14 cellular contexts compared by ENCODE assay signal in genomic region chr12:89450922-89451321, GRCh38.
DNase-seq lines count a peak whose midpoint lies in the region; ATAC-seq and TF ChIP-seq lines count a peak whose summit lies in the region.
"Had no signal": no experiment of that assay in that cellular context is flagged by ENCODE, and none has a peak within 500 bp of the region (broad histone marks: within the 10 kb centered on the region; RNA-seq: fewer than 3 reads in every experiment).

No MANE protein-coding gene starts in this region.

- H3K4me1 Mint-ChIP-seq in endodermal cell (peaks cover 42% of the 10 kb centered on the region), immature natural killer cell (peaks cover 29 to 36% of the 10 kb centered on the region in 2 donors)

- no peaks in the 10 kb centered on the region for H3K9me3 ChIP-seq in HUES6 (ENCODE audit: control insufficient read depth, insufficient read depth, low read depth, low read length)
- no peaks in the 10 kb centered on the region for H3K9me3 ChIP-seq in endodermal cell (ENCODE audit: control insufficient read depth, low read length)
- no peaks in the 10 kb centered on the region for H3K9me3 ChIP-seq in muscle layer of duodenum (ENCODE audit: control insufficient read depth in 1 of 2, low read length in 2 of 2)
- H3K9me3 ChIP-seq: BLaER1 had no signal

- H3K36me3 ChIP-seq in HUES6 (ENCODE audit: control insufficient read depth, insufficient read depth, low read length) (no peaks in the 10 kb centered on the region), endodermal cell (ENCODE audit: control insufficient read depth, insufficient read depth, low read length) (no peaks in the 10 kb centered on the region), muscle layer of duodenum (ENCODE audit: control insufficient read depth in 1 of 2, insufficient read depth in 2 of 2, low read length in 2 of 2) (no peaks in the 10 kb centered on the region)

- H3K9ac ChIP-seq in HUES6 (ENCODE audit: low read length) = peak overlapping the region; percentile 58
- H3K9ac ChIP-seq in endodermal cell (ENCODE audit: extremely low read depth, low read length, poor library complexity, severe bottlenecking) = peak overlapping the region; percentile 34
- H3K9ac ChIP-seq: BLaER1 had no signal

- in situ Hi-C loops in ACHN (cut with HindIII; ENCODE audit: low pct_ligation_motif_present, low pct_unique_long_range_greater_than_20kb, low sequenced_read_pairs) = loop anchor here (25.0 kb wide), 1 partner anchor 414 kb away; no protein-coding TSS in a partner anchor

- H3K27ac ChIP-seq in HUES6 (ENCODE audit: low read depth, low read length) (peak overlapping the region; percentile 76; the same call in 1 of the 2 replicates), endodermal cell (ENCODE audit: low read depth, low read length) (peak overlapping the region; percentile 92), muscle layer of duodenum (ENCODE audit: low read length) (peak overlapping the region; percentile 89)
- H3K27ac ChIP-seq: BLaER1, foreskin keratinocyte had no signal

- H3K4me1 ChIP-seq in HUES6 (ENCODE audit: control insufficient read depth, insufficient read depth, low read length) (peaks cover 46% of the 10 kb centered on the region), endodermal cell (ENCODE audit: control insufficient read depth, insufficient read depth, low read length) (peaks cover 14% of the 10 kb centered on the region), muscle layer of duodenum (ENCODE audit: control insufficient read depth in 1 of 2, insufficient read depth in 2 of 2, low read length in 2 of 2) (peaks cover 9 to 17% of the 10 kb centered on the region in 2 donors)

- H3K27ac Mint-ChIP-seq in endodermal cell (peak overlapping the region; percentile 93), immature natural killer cell (no peak overlapping the region)

- H3K27me3 Mint-ChIP-seq in endodermal cell (ENCODE audit: insufficient read depth) = no peaks in the 10 kb centered on the region
- peaks cover 0 to 2% (median 0%) of the 10 kb centered on the region in 3 donors for H3K27me3 Mint-ChIP-seq in immature natural killer cell (ENCODE audit: low read depth in 3 of 3)

- H3K9me3 Mint-ChIP-seq in endodermal cell (peaks cover 4% of the 10 kb centered on the region), immature natural killer cell (no peaks in the 10 kb centered on the region)

- peaks cover 2% of the 10 kb centered on the region for H3K36me3 Mint-ChIP-seq in endodermal cell (ENCODE audit: low read depth)
- H3K36me3 Mint-ChIP-seq in immature natural killer cell = peaks cover 10 to 20% (median 19%) of the 10 kb centered on the region in 3 donors

- no peak overlapping the region for H3K4me3 Mint-ChIP-seq in endodermal cell
- no peak overlapping the region for H3K4me3 Mint-ChIP-seq in immature natural killer cell

- peak overlapping the region; percentile 0; the same call in 1 of the 2 replicates for H3K4me3 ChIP-seq in HUES6 (ENCODE audit: low read depth, low read length)
- H3K4me3 ChIP-seq in endodermal cell (ENCODE audit: low read length) = no peak overlapping the region
- no peak overlapping the region for H3K4me3 ChIP-seq in muscle layer of duodenum (ENCODE audit: low read depth in 1 of 2, low read length in 2 of 2)
- H3K4me3 ChIP-seq: BLaER1 had no signal

- DNase-seq in ACHN = peak; percentile 32
- no peak for DNase-seq in endodermal cell
- DNase-seq in stimulated activated CD4-positive, alpha-beta T cell treated with anti-CD3 and anti-CD28 coated beads, Interleukin-1b, Interleukin-23, amount 100 ng/mL, for 48 hours = no peak
- no peak for DNase-seq in immature natural killer cell
- DNase-seq in SKM-1 (lab: John Stamatoyannopoulos, UW; ENCODE audit: unreplicated experiment) = no peak
- DNase-seq: amniotic stem cell, foreskin keratinocyte, MM.1S, NCI-H526 treated with DMSO at 0.1 percent for 48 hours, T-helper 2 cell had no signal

- no peak for ATAC-seq in GM18519 (IDR thresholded peaks at IDR 0.05; ENCODE audit: low FRiP score, unreplicated experiment)
- ATAC-seq: foreskin keratinocyte had no signal

- H3K27me3 ChIP-seq in HUES6 (ENCODE audit: control insufficient read depth, insufficient read depth, low read length) (no peaks in the 10 kb centered on the region), endodermal cell (ENCODE audit: control insufficient read depth, insufficient read depth, low read length, poor library complexity, severe bottlenecking) (no peaks in the 10 kb centered on the region), muscle layer of duodenum (ENCODE audit: low read depth, low read length) (no peaks in the 10 kb centered on the region)
- H3K27me3 ChIP-seq: BLaER1, foreskin keratinocyte had no signal

- TF ChIP-seq CTCF in endodermal cell (conservative IDR thresholded peaks at IDR 0.05) = no peak
